ENCODE assay signal across 2 cellular contexts in the genomic region with DNA sequence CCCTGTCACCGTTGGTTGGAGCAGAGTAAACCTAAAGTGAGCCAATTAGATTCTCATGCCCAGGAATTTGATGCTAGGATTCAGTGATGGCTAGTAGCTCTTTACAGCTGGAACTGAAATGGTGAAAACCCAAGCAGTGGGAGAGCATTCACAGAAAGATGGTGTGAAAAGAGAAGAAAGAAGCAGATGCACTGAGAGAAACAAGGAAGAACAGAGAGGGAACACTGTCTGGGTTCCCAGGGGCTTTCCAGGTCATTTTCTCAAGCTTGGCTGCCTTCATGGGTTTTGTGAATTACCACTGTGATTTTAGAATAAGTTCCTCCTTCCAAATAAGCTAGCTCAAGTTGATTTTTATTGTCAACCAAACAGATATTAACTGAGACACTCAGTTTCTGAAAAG.
TF ChIP-seq lines count a peak whose summit lies in the region.

No MANE protein-coding gene starts in this region.

TF ChIP-seq in HepG2, 621 proteins besides CTCF, POLR2A, EP300 and RAD21 (continued from another document and continues in another):
- TF ChIP-seq, protein P1, sequence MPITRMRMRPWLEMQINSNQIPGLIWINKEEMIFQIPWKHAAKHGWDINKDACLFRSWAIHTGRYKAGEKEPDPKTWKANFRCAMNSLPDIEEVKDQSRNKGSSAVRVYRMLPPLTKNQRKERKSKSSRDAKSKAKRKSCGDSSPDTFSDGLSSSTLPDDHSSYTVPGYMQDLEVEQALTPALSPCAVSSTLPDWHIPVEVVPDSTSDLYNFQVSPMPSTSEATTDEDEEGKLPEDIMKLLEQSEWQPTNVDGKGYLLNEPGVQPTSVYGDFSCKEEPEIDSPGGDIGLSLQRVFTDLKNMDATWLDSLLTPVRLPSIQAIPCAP (CRISPR knock-in tag; IDR thresholded peaks at IDR 0.05; ENCODE audit: low read depth): no peak
- no peak for TF ChIP-seq NR3C1 (CRISPR knock-in tag; IDR thresholded peaks at IDR 0.05)
- TF ChIP-seq ZNF224 (CRISPR knock-in tag; IDR thresholded peaks at IDR 0.05): no peak
- TF ChIP-seq, protein P2, sequence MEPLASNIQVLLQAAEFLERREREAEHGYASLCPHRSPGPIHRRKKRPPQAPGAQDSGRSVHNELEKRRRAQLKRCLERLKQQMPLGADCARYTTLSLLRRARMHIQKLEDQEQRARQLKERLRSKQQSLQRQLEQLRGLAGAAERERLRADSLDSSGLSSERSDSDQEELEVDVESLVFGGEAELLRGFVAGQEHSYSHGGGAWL (CRISPR knock-in tag; IDR thresholded peaks at IDR 0.05): no peak
- TF ChIP-seq ZNF577 (CRISPR knock-in tag; IDR thresholded peaks at IDR 0.05; ENCODE audit: borderline replicate concordance, low read depth): no peak
- TF ChIP-seq FOXK2 (IDR thresholded peaks at IDR 0.05): no peak
- TF ChIP-seq NFKB2 (CRISPR knock-in tag; IDR thresholded peaks at IDR 0.05; ENCODE audit: borderline replicate concordance): no peak
- TF ChIP-seq ZNF124 (CRISPR knock-in tag; IDR thresholded peaks at IDR 0.05): no peak
- TF ChIP-seq NR2F2 (IDR thresholded peaks at IDR 0.05; ENCODE audit: borderline replicate concordance, low read depth): no peak
- no peak for TF ChIP-seq ZFYVE20 (CRISPR knock-in tag; IDR thresholded peaks at IDR 0.05; ENCODE audit: borderline replicate concordance, low read depth)
- TF ChIP-seq, protein P3, sequence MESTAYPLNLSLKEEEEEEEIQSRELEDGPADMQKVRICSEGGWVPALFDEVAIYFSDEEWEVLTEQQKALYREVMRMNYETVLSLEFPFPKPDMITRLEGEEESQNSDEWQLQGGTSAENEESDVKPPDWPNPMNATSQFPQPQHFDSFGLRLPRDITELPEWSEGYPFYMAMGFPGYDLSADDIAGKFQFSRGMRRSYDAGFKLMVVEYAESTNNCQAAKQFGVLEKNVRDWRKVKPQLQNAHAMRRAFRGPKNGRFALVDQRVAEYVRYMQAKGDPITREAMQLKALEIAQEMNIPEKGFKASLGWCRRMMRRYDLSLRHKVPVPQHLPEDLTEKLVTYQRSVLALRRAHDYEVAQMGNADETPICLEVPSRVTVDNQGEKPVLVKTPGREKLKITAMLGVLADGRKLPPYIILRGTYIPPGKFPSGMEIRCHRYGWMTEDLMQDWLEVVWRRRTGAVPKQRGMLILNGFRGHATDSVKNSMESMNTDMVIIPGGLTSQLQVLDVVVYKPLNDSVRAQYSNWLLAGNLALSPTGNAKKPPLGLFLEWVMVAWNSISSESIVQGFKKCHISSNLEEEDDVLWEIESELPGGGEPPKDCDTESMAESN (CRISPR knock-in tag; conservative IDR thresholded peaks at IDR 0.05): no peak
- TF ChIP-seq, protein P4, sequence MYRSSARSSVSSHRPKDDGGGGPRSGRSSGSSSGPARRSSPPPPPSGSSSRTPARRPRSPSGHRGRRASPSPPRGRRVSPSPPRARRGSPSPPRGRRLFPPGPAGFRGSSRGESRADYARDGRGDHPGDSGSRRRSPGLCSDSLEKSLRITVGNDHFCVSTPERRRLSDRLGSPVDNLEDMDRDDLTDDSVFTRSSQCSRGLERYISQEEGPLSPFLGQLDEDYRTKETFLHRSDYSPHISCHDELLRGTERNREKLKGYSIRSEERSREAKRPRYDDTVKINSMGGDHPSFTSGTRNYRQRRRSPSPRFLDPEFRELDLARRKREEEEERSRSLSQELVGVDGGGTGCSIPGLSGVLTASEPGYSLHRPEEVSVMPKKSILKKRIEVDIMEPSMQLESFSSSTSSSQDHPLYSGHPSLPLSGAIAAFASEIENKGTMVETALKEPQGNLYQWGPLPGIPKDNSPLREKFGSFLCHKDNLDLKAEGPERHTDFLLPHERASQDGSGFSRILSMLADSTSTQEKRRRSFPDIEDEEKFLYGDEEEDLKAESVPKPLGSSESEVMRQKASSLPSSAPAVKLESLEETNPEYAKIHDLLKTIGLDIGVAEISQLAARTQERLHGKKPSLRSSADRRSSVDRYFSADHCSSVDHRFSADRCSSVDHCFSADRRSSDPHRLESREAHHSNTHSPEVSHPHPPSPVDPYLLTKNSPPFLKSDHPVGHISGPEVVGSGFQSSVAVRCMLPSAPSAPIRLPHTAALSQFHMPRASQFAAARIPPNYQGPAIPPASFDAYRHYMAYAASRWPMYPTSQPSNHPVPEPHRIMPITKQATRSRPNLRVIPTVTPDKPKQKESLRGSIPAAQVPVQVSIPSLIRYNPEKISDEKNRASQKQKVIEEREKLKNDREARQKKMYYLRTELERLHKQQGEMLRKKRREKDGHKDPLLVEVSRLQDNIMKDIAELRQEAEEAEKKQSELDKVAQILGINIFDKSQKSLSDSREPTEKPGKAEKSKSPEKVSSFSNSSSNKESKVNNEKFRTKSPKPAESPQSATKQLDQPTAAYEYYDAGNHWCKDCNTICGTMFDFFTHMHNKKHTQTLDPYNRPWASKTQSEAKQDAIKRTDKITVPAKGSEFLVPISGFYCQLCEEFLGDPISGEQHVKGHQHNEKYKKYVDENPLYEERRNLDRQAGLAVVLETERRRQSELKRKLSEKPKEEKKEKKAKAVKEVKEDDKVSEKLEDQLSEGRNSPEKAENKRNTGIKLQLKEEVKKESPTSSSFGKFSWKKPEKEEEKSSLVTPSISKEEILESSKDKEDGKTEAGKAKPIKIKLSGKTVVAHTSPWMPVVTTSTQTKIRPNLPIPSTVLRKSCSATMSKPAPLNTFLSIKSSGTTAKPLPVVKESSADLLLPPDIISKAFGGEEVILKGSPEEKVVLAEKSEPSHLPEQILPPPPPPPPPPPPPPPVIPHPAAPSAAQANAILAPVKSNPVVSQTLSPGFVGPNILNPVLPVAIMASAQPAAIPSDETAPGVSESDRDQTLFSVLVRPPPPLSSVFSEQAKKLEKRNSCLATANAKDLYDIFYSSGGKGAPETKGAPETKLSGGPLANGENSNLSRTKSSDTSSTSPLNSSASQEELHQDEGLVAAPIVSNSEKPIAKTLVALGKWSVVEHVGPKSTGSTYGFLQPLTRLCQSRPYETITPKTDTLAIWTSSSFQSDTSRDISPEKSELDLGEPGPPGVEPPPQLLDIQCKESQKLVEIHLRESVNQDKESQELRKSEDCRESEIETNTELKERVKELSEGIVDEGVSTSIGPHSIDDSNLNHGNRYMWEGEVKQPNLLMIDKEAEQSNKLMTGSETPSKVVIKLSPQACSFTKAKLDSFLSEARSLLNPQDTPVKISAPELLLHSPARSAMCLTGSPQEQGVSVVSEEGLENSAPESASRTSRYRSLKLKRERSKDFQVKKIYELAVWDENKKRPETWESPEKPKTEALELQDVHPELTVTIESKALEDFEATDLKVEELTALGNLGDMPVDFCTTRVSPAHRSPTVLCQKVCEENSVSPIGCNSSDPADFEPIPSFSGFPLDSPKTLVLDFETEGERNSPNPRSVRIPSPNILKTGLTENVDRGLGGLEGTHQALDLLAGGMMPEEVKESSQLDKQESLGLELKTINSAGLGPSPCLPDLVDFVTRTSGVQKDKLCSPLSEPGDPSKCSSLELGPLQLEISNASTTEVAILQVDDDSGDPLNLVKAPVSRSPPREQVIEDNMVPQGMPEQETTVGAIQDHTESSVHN (CRISPR knock-in tag; IDR thresholded peaks at IDR 0.05): no peak
- TF ChIP-seq SALL1 (CRISPR knock-in tag; IDR thresholded peaks at IDR 0.05): no peak

TF ChIP-seq in SK-N-SH, 30 proteins besides CTCF, POLR2A, EP300 and RAD21 (continued from another document):
- TF ChIP-seq, protein P5, sequence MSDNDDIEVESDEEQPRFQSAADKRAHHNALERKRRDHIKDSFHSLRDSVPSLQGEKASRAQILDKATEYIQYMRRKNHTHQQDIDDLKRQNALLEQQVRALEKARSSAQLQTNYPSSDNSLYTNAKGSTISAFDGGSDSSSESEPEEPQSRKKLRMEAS (IDR thresholded peaks at IDR 0.05; ENCODE audit: low read depth): no peak
- TF ChIP-seq RXRA (IDR thresholded peaks at IDR 0.05; ENCODE audit: borderline replicate concordance, low read depth) (no peak), RFX5 (IDR thresholded peaks at IDR 0.05; ENCODE audit: low read length) (no peak), JUND (IDR thresholded peaks at IDR 0.05) (no peak), FOXJ3 (CRISPR knock-in tag; IDR thresholded peaks at IDR 0.05) (no peak), YY1 (IDR thresholded peaks at IDR 0.05; ENCODE audit: low read depth) (no peak), TCF12 (IDR thresholded peaks at IDR 0.05) (no peak), FOXM1 (IDR thresholded peaks at IDR 0.05; ENCODE audit: low read depth) (no peak), TAF1 (IDR thresholded peaks at IDR 0.05; ENCODE audit: borderline replicate concordance, low read depth, low read length) (no peak)
- TF ChIP-seq, protein P6, sequence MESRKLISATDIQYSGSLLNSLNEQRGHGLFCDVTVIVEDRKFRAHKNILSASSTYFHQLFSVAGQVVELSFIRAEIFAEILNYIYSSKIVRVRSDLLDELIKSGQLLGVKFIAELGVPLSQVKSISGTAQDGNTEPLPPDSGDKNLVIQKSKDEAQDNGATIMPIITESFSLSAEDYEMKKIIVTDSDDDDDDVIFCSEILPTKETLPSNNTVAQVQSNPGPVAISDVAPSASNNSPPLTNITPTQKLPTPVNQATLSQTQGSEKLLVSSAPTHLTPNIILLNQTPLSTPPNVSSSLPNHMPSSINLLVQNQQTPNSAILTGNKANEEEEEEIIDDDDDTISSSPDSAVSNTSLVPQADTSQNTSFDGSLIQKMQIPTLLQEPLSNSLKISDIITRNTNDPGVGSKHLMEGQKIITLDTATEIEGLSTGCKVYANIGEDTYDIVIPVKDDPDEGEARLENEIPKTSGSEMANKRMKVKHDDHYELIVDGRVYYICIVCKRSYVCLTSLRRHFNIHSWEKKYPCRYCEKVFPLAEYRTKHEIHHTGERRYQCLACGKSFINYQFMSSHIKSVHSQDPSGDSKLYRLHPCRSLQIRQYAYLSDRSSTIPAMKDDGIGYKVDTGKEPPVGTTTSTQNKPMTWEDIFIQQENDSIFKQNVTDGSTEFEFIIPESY (IDR thresholded peaks at IDR 0.05; ENCODE audit: borderline replicate concordance, low read depth): no peak
- TF ChIP-seq, protein P7, sequence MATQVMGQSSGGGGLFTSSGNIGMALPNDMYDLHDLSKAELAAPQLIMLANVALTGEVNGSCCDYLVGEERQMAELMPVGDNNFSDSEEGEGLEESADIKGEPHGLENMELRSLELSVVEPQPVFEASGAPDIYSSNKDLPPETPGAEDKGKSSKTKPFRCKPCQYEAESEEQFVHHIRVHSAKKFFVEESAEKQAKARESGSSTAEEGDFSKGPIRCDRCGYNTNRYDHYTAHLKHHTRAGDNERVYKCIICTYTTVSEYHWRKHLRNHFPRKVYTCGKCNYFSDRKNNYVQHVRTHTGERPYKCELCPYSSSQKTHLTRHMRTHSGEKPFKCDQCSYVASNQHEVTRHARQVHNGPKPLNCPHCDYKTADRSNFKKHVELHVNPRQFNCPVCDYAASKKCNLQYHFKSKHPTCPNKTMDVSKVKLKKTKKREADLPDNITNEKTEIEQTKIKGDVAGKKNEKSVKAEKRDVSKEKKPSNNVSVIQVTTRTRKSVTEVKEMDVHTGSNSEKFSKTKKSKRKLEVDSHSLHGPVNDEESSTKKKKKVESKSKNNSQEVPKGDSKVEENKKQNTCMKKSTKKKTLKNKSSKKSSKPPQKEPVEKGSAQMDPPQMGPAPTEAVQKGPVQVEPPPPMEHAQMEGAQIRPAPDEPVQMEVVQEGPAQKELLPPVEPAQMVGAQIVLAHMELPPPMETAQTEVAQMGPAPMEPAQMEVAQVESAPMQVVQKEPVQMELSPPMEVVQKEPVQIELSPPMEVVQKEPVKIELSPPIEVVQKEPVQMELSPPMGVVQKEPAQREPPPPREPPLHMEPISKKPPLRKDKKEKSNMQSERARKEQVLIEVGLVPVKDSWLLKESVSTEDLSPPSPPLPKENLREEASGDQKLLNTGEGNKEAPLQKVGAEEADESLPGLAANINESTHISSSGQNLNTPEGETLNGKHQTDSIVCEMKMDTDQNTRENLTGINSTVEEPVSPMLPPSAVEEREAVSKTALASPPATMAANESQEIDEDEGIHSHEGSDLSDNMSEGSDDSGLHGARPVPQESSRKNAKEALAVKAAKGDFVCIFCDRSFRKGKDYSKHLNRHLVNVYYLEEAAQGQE (IDR thresholded peaks at IDR 0.05; ENCODE audit: low read depth, low read length): no peak
- TF ChIP-seq, protein P8, sequence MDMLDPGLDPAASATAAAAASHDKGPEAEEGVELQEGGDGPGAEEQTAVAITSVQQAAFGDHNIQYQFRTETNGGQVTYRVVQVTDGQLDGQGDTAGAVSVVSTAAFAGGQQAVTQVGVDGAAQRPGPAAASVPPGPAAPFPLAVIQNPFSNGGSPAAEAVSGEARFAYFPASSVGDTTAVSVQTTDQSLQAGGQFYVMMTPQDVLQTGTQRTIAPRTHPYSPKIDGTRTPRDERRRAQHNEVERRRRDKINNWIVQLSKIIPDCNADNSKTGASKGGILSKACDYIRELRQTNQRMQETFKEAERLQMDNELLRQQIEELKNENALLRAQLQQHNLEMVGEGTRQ (IDR thresholded peaks at IDR 0.05; ENCODE audit: borderline replicate concordance, low read depth, low read length): no peak
- TF ChIP-seq, protein P9, sequence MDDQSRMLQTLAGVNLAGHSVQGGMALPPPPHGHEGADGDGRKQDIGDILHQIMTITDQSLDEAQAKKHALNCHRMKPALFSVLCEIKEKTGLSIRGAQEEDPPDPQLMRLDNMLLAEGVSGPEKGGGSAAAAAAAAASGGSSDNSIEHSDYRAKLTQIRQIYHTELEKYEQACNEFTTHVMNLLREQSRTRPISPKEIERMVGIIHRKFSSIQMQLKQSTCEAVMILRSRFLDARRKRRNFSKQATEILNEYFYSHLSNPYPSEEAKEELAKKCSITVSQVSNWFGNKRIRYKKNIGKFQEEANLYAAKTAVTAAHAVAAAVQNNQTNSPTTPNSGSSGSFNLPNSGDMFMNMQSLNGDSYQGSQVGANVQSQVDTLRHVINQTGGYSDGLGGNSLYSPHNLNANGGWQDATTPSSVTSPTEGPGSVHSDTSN (IDR thresholded peaks at IDR 0.05): no peak
